Comparison of ENCODE assay signal across 25 cellular contexts in the genomic region with DNA sequence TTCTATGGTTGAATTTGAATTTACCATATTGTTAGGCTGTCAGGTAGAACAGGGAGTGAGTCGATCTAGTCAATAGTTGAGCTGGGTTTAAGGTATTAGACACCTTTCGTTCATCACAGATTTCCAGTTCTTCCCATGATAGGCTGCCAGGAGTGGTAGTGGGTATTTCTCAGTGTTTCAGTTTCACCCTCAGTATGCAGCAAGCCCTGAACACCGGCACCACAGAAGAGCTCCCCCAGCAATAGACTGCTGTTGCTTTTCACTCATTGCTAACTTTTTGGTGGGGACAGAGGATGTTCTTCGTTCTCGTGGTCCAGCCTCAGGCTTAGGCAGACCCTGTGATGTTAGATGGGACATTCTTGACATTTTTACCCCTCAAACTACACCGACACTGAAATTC.
"Had no signal": no experiment of that assay in that cellular context is flagged by ENCODE, and none has a peak within 500 bp of the region (broad histone marks: within the 10 kb centered on the region; RNA-seq: fewer than 3 reads in every experiment).

No MANE protein-coding gene starts in this region.

- H3K79me2 ChIP-seq: hepatocyte had no signal

- H2AFZ ChIP-seq: hepatocyte had no signal

- ATAC-seq: effector memory CD8-positive, alpha-beta T cell; esophagus mucosa; foreskin keratinocyte; gastrocnemius medialis; gastroesophageal sphincter; heart left ventricle; heart right ventricle had no signal

- H3K4me1 ChIP-seq: colonic mucosa, esophagus muscularis mucosa, esophagus squamous epithelium, foreskin keratinocyte, gastrocnemius medialis, gastroesophageal sphincter, heart left ventricle, heart right ventricle had no signal

- H3K4me3 ChIP-seq: colonic mucosa, coronary artery, dorsolateral prefrontal cortex, esophagus muscularis mucosa, esophagus squamous epithelium, gastrocnemius medialis, gastroesophageal sphincter, heart left ventricle, heart right ventricle, hepatocyte had no signal

- DNase-seq: colonic mucosa; cortex of kidney; dermis blood vessel endothelial cell; dorsolateral prefrontal cortex; effector CD4-positive, alpha-beta T cell; effector CD8-positive, alpha-beta T cell; effector memory CD4-positive, alpha-beta T cell; effector memory CD8-positive, alpha-beta T cell; endodermal cell; erythroblast; esophagus squamous epithelium; foreskin fibroblast; foreskin keratinocyte; foreskin melanocyte; gastrocnemius medialis; glutamatergic neuron; head of caudate nucleus; heart left ventricle; heart right ventricle had no signal

- H3K27me3 ChIP-seq: colonic mucosa, dorsolateral prefrontal cortex, esophagus muscularis mucosa, gastrocnemius medialis, gastroesophageal sphincter, hepatocyte had no signal

- H3K36me3 ChIP-seq: colonic mucosa, esophagus muscularis mucosa, esophagus squamous epithelium, gastrocnemius medialis, gastroesophageal sphincter, heart left ventricle, heart right ventricle had no signal

- H3K4me2 ChIP-seq: hepatocyte had no signal

- H3K27ac ChIP-seq: colonic mucosa, coronary artery, dorsolateral prefrontal cortex, epithelial cell of prostate, esophagus muscularis mucosa, esophagus squamous epithelium, foreskin keratinocyte, gastrocnemius medialis, gastroesophageal sphincter, heart left ventricle, heart right ventricle, hepatocyte had no signal

- H3K9me3 ChIP-seq: colonic mucosa, esophagus muscularis mucosa, esophagus squamous epithelium, gastrocnemius medialis, gastroesophageal sphincter, heart left ventricle had no signal
